ENCODE assay signal across 9 cellular contexts in genomic region chr7:92880212-92881090, GRCh38. TPM values are rescaled to one million over a fixed set of nuclear protein-coding genes. Genes with fewer than 3 reads are reported as not detected.
DNase-seq lines count a peak whose midpoint lies in the region; TF ChIP-seq lines count a peak whose summit lies in the region.
"Had no signal": no experiment of that assay in that cellular context is flagged by ENCODE, and none has a peak within 500 bp of the region (broad histone marks: within the 10 kb centered on the region; RNA-seq: fewer than 3 reads in every experiment).

No MANE protein-coding gene starts in this region.

- DNase-seq in NCI-H82 (lab: John Stamatoyannopoulos, UW) (peak; percentile 68), NCI-H82 treated with DMSO at 0.1 percent for 48 hours (lab: John Stamatoyannopoulos, UW; ENCODE audit: unreplicated experiment) (no peak), NAMALWA (ENCODE audit: low spot score) (peak; percentile 36), dermis microvascular lymphatic vessel endothelial cell (ENCODE audit: low read depth in 2 of 2) (peak; percentile 5 to 41), neural crest cell (ENCODE audit: low read depth, low spot score) (no peak), amniotic stem cell (lab: John Stamatoyannopoulos, UW) (no peak), NCI-H1436 (lab: John Stamatoyannopoulos, UW) (no peak), mesothelial cell of epicardium (ENCODE audit: low spot score in 2 of 2, unreplicated experiment in 2 of 2) (no peak)

- no peak overlapping the region for H3K27ac Mint-ChIP-seq in neural crest cell (ENCODE audit: unreplicated experiment)
- no peak overlapping the region for H3K27ac Mint-ChIP-seq in mesothelial cell of epicardium

- H3K36me3 Mint-ChIP-seq in neural crest cell (ENCODE audit: low read depth) = no peaks in the 10 kb centered on the region
- H3K36me3 Mint-ChIP-seq in mesothelial cell of epicardium = peaks cover 11% of the 10 kb centered on the region
- H3K36me3 Mint-ChIP-seq: CD4-positive, CD25-positive, alpha-beta regulatory T cell had no signal

- H3K9me3 Mint-ChIP-seq in neural crest cell = peaks cover 3% of the 10 kb centered on the region
- H3K9me3 Mint-ChIP-seq in mesothelial cell of epicardium = peaks cover 59% of the 10 kb centered on the region

- TF ChIP-seq CTCF in neural crest cell (conservative IDR thresholded peaks at IDR 0.05) = peak; percentile 5
- no peak for TF ChIP-seq CTCF in mesothelial cell of epicardium (IDR thresholded peaks at IDR 0.05; ENCODE audit: unreplicated experiment)

- no peaks in the 10 kb centered on the region for H3K27me3 Mint-ChIP-seq in neural crest cell (ENCODE audit: low read depth)
- peaks cover 12% of the 10 kb centered on the region for H3K27me3 Mint-ChIP-seq in mesothelial cell of epicardium (ENCODE audit: low read depth)
- H3K27me3 Mint-ChIP-seq: CD4-positive, CD25-positive, alpha-beta regulatory T cell had no signal

- H3K4me3 Mint-ChIP-seq in neural crest cell (no peak overlapping the region), mesothelial cell of epicardium (no peak overlapping the region)
- H3K4me3 Mint-ChIP-seq: CD4-positive, CD25-positive, alpha-beta regulatory T cell had no signal

- H3K4me1 Mint-ChIP-seq in neural crest cell (no peaks in the 10 kb centered on the region), mesothelial cell of epicardium (no peaks in the 10 kb centered on the region)

RNA-seq across cellular contexts. Expression of gene CDK6, which starts 44.1 kb away (rescaled TPM):
- total RNA-seq in dermis microvascular lymphatic vessel endothelial cell (37.0 and 50.3 TPM in 2 replicates), neural crest cell (40.0 and 42.9 TPM in 2 replicates), mesothelial cell of epicardium (136 to 138 TPM (median 138 TPM) in 3 replicates)

Comparison
In these comparisons a context has a peak if more than half of its experiments do, and no peak if none do; other contexts are left out.
1. DNase-seq: peak in NCI-H82 (single experiment), NAMALWA (single experiment) and dermis microvascular lymphatic vessel endothelial cell (2 of 2); none in NCI-H82 treated with DMSO at 0.1 percent for 48 hours (single experiment), neural crest cell (single experiment), amniotic stem cell (single experiment), NCI-H1436 (single experiment) and mesothelial cell of epicardium (0 of 2).